9 cellular contexts compared by ENCODE assay signal in the genomic region with DNA sequence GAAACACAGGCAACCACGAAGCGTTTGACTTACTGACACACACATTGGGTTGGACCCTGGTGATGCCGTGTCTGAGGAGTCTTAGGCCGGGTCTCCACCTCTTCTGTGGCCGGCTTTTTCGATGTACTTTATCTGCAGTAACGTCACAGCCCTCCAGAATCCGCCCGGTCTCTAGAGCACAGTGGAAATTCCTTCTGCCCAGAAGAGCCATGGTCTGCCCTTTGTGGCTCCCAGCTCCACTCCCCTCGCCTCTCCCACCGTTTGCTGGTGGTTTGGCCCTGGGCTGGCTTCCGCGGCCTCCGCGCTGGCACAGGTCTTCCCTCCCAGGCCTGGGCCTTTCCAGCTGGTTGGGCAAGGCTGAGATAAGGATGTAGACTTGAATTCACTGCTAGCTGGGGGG. TPM values are rescaled to one million over a fixed set of nuclear protein-coding genes. Genes with fewer than 3 reads are reported as not detected.
DNase-seq lines count a peak whose midpoint lies in the region; ATAC-seq and TF ChIP-seq lines count a peak whose summit lies in the region.
"Had no signal": no experiment of that assay in that cellular context is flagged by ENCODE, and none has a peak within 500 bp of the region (broad histone marks: within the 10 kb centered on the region; RNA-seq: fewer than 3 reads in every experiment).

No MANE protein-coding gene starts in this region.

- intact Hi-C loops in heart right ventricle (cut with DNase I) (loop anchor here in 4 of 10 donors (5.0 to 10.0 kb wide), 3 partner anchors 48 to 53 kb away; a partner anchor contains a TSS), psoas muscle (cut with DNase I) (loop anchor here (5.0 kb wide), 1 partner anchor 53 kb away; a partner anchor contains a TSS)

- H3K4me3 ChIP-seq in heart right ventricle (no peak overlapping the region), psoas muscle (no peak overlapping the region)

- H3K27ac ChIP-seq in RWPE1 (peak overlapping the region; percentile 59), heart right ventricle (peak overlapping the region in 7 of 10 donors; percentile 4 to 62 (median 39)), psoas muscle (peak overlapping the region; percentile 55)

- CTCF ChIA-PET in RWPE1 (lab: Yijun Ruan, JAX): no interaction called here

- WGBS in heart right ventricle, 2 donors: 35 to 50% methylated on average over 15 of the region's 15 CpGs
- 66 to 69% (median 66%) methylated on average over 15 of the region's 15 CpGs for WGBS in psoas muscle, 3 donors

- H3K36me3 ChIP-seq in heart right ventricle (peaks cover 0 to 25% (median 9%) of the 10 kb centered on the region in 9 donors), psoas muscle (ENCODE audit: insufficient read depth in 1 of 2, low read depth in 1 of 2) (peaks cover 0 to 23% of the 10 kb centered on the region in 2 donors)

- H3K9me3 ChIP-seq in heart right ventricle: no peaks in the 10 kb centered on the region
- no peaks in the 10 kb centered on the region for H3K9me3 ChIP-seq in psoas muscle

- POLR2A ChIA-PET in RWPE1 (lab: Yijun Ruan, JAX; ENCODE audit: low non-redundant PET): no interaction called here

- H3K27me3 ChIP-seq in heart right ventricle: no peaks in the 10 kb centered on the region
- H3K27me3 ChIP-seq in psoas muscle (ENCODE audit: insufficient read depth in 3 of 3, low read length in 2 of 3): no peaks in the 10 kb centered on the region

- peaks cover 24 to 71% (median 54%) of the 10 kb centered on the region in 9 donors for H3K4me1 ChIP-seq in heart right ventricle
- H3K4me1 ChIP-seq in psoas muscle: peaks cover 27% of the 10 kb centered on the region

- peak; percentile 11 for DNase-seq in GM10266 (ENCODE audit: extremely low spot score)
- no peak for DNase-seq in RWPE1 (ENCODE audit: low spot score)
- peak in 1 of 2 donors; percentile 54 for DNase-seq in heart right ventricle
- DNase-seq in psoas muscle: peak in 1 of 2 donors; percentile 47
- no peak for DNase-seq in central memory CD4-positive, alpha-beta T cell
- no peak for DNase-seq in stimulated activated CD4-positive, alpha-beta T cell treated with anti-CD3 and anti-CD28 coated beads, Interleukin-2, amount 100 ng/mL, for 48 hours
- no peak for DNase-seq in activated CD4-positive, alpha-beta T cell treated with anti-CD3 and anti-CD28 coated beads, Interleukin-2, amount 50 U/mL, for 48 hours
- DNase-seq: NCI-H2029 treated with DMSO at 0.1 percent for 48 hours had no signal

- ATAC-seq in heart right ventricle: peak in 3 of 8 donors; percentile 16 to 25 (median 22)
- ATAC-seq in psoas muscle: no peak
- no peak for ATAC-seq in GM21367 (IDR thresholded peaks at IDR 0.05; ENCODE audit: unreplicated experiment)

- TF ChIP-seq CTCF in GM10266 (IDR thresholded peaks at IDR 0.05; ENCODE audit: control insufficient read depth, insufficient read depth, low read depth, missing control alignments): no peak
- no peak for TF ChIP-seq CTCF in RWPE1 (conservative IDR thresholded peaks at IDR 0.05; ENCODE audit: low read depth)
- no peak for TF ChIP-seq CTCF in heart right ventricle (IDR thresholded peaks at IDR 0.05)
- no peak for TF ChIP-seq CTCF in psoas muscle (IDR thresholded peaks at IDR 0.05)

RNA-seq across cellular contexts. Expression of a gene that starts 4.3 kb away (rescaled TPM):
- 10 to 100 TPM; 39.1 to 72.8 (median 50.3) TPM for total RNA-seq in heart right ventricle
- polyA plus RNA-seq in heart right ventricle: 10 to 100 TPM; 43.2 to 55.7 TPM
- 10 to 100 TPM; 26.7 to 39.6 (median 33.2) TPM for total RNA-seq in psoas muscle
- 10 to 100 TPM; 30.3 to 41.6 (median 38.9) TPM for polyA plus RNA-seq in psoas muscle

RNA-seq across cellular contexts. Expression of a gene that starts 45.1 kb away (rescaled TPM):
- total RNA-seq in heart right ventricle (100 to 1,000 TPM; 115 to 132 (median 122) TPM), psoas muscle (100 to 1,000 TPM; 122 to 165 (median 142) TPM)
- polyA plus RNA-seq in heart right ventricle (100 to 1,000 TPM in 1 of 2 donors, 10 to 100 TPM in 1; 98.6 to 105 TPM), psoas muscle (100 to 1,000 TPM; 109 to 156 (median 116) TPM)

RNA-seq across cellular contexts. Expression of a gene that starts 53.0 kb away (rescaled TPM):
- total RNA-seq in heart right ventricle (1 to 10 TPM; 5.2 to 8.3 (median 6.6) TPM), psoas muscle (1 to 10 TPM; 6.3 to 9.4 (median 8.3) TPM)
- polyA plus RNA-seq in heart right ventricle (10 to 100 TPM in 1 of 2 donors, 1 to 10 TPM in 1; 2.4 to 11.9 TPM), psoas muscle (1 to 10 TPM; 1.9 to 9.3 (median 3.6) TPM)
